In the genomic region with DNA sequence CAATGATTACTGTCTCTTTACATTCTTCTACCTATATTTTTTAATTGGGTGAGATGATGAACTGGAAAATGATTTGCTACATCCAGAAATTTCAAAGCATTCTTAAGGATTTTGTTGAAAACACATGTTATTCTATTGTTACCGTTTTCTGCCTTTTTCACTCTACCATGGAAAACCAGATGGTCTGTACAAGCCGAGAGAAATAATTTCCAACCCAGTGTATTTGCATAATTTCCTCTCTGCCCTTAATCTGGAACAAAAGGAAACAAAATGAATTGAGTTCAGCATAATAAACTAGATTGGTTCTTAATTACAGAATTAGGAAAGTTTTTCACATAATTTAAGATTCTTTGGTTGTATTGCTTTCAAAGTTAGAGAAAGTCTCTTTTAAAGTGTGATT, we compare ENCODE assay signal across 26 cellular contexts.
DNase-seq lines count a peak whose midpoint lies in the region; ATAC-seq and TF ChIP-seq lines count a peak whose summit lies in the region.
"Had no signal": no experiment of that assay in that cellular context is flagged by ENCODE, and none has a peak within 500 bp of the region (broad histone marks: within the 10 kb centered on the region; RNA-seq: fewer than 3 reads in every experiment).

No MANE protein-coding gene starts in this region.

- no peaks in the 10 kb centered on the region for H3K36me3 ChIP-seq in heart right ventricle

- no peak overlapping the region for H3K4me3 Mint-ChIP-seq in stimulated activated naive CD8-positive, alpha-beta T cell treated with anti-CD3 and anti-CD28 coated beads, Interleukin-15, amount 100 ng/mL, for 72 hours
- H3K4me3 Mint-ChIP-seq: CD14-positive monocyte; CD8-positive, alpha-beta memory T cell; T-helper 17 cell had no signal

- peak overlapping the region in 1 of 10 donors; percentile 17 for H3K4me3 ChIP-seq in heart right ventricle
- H3K4me3 ChIP-seq: K562, SK-N-MC had no signal

- H3K9me3 Mint-ChIP-seq in stimulated activated naive CD8-positive, alpha-beta T cell treated with anti-CD3 and anti-CD28 coated beads, Interleukin-15, amount 100 ng/mL, for 72 hours: no peaks in the 10 kb centered on the region

- no peaks in the 10 kb centered on the region for H3K4me1 Mint-ChIP-seq in stimulated activated naive CD8-positive, alpha-beta T cell treated with anti-CD3 and anti-CD28 coated beads, Interleukin-15, amount 100 ng/mL, for 72 hours
- H3K4me1 Mint-ChIP-seq: CD14-positive monocyte; CD8-positive, alpha-beta memory T cell had no signal

- in situ Hi-C loops in G401 (cut with HindIII; ENCODE audit: low sequenced_read_pairs): no loop called here

- no peaks in the 10 kb centered on the region for H3K27me3 ChIP-seq in heart right ventricle

- no peak for TF ChIP-seq CTCF in heart right ventricle (IDR thresholded peaks at IDR 0.05)

- intact Hi-C loops in heart right ventricle (cut with DNase I): no loop called here
- intact Hi-C loops in Right ventricle myocardium inferior (cut with DNase I): no loop called here

- peaks cover 0 to 21% (median 0%) of the 10 kb centered on the region in 9 donors for H3K4me1 ChIP-seq in heart right ventricle

- no peaks in the 10 kb centered on the region for H3K9me3 ChIP-seq in heart right ventricle

- 36 to 39% methylated on average over 2 of the region's 2 CpGs for WGBS in heart right ventricle, 2 donors

- H3K27ac Mint-ChIP-seq in stimulated activated naive CD8-positive, alpha-beta T cell treated with anti-CD3 and anti-CD28 coated beads, Interleukin-15, amount 100 ng/mL, for 72 hours: no peak overlapping the region
- H3K27ac Mint-ChIP-seq: CD14-positive monocyte; CD8-positive, alpha-beta memory T cell; T-helper 17 cell had no signal

- peak overlapping the region in 8 of 10 donors; percentile 3 to 64 (median 42) for H3K27ac ChIP-seq in heart right ventricle
- H3K27ac ChIP-seq: RWPE1, SK-N-MC had no signal

- H3K27me3 Mint-ChIP-seq in stimulated activated naive CD8-positive, alpha-beta T cell treated with anti-CD3 and anti-CD28 coated beads, Interleukin-15, amount 100 ng/mL, for 72 hours: no peaks in the 10 kb centered on the region

- DNase-seq in heart right ventricle (no peak), Right ventricle myocardium inferior (ENCODE audit: missing footprints) (no peak), G401 (ENCODE audit: low spot score) (peak; percentile 52), cerebellar cortex (ENCODE audit: low spot score) (peak; percentile 38), DMS 273 treated with DMSO at 0.1 percent for 48 hours (lab: John Stamatoyannopoulos, UW) (no peak)
- no peak for DNase-seq in stimulated activated naive CD8-positive, alpha-beta T cell treated with anti-CD3 and anti-CD28 coated beads, Interleukin-15, amount 100 ng/mL, for 72 hours
- no peak for DNase-seq in activated CD4-positive, alpha-beta T cell treated with anti-CD3 and anti-CD28 coated beads, Interleukin-2, amount 50 U/mL, for 1 hour
- DNase-seq: CD8-positive, alpha-beta memory T cell; DMS79 treated with DMSO at 0.1 percent for 48 hours; Kasumi-1; NCI-H1105; NCI-H1436 treated with DMSO at 0.1 percent for 48 hours; NCI-H187 treated with DMSO at 0.1 percent for 48 hours; NCI-H446; NCI-H524 treated with DMSO at 0.1 percent for 48 hours; NCI-H774; NK-92 treated with Interleukin-12 subunit alpha and Interleukin-12 subunit beta, amount 100 ng/mL, for 24 hours; SIG-M5; T-helper 17 cell had no signal

- ATAC-seq in heart right ventricle (no peak), Right ventricle myocardium inferior (no peak), HG02763 (IDR thresholded peaks at IDR 0.05; ENCODE audit: unreplicated experiment) (peak; percentile 74)
- ATAC-seq in stimulated activated naive CD8-positive, alpha-beta T cell treated with anti-CD3 and anti-CD28 coated beads, Interleukin-15, amount 100 ng/mL, for 72 hours: no peak
- ATAC-seq: HCT116, K562, Panc1, T-helper 17 cell had no signal

Comparison
In these comparisons a context has a peak if more than half of its experiments do, and no peak if none do; other contexts are left out.
1. DNase-seq: peak in G401 (single experiment) and cerebellar cortex (single experiment); none in heart right ventricle (0 of 2), Right ventricle myocardium inferior (single experiment), stimulated activated naive CD8-positive, alpha-beta T cell treated with anti-CD3 and anti-CD28 coated beads, Interleukin-15, amount 100 ng/mL, for 72 hours (0 of 2), activated CD4-positive, alpha-beta T cell treated with anti-CD3 and anti-CD28 coated beads, Interleukin-2, amount 50 U/mL, for 1 hour (single experiment) and DMS 273 treated with DMSO at 0.1 percent for 48 hours (single experiment).